8 cellular contexts compared by ENCODE assay signal in genomic region chr7:91940171-91940570, GRCh38. TPM values are rescaled to one million over a fixed set of nuclear protein-coding genes. Genes with fewer than 3 reads are reported as not detected.
DNase-seq lines count a peak whose midpoint lies in the region; ATAC-seq and TF ChIP-seq lines count a peak whose summit lies in the region.

No MANE protein-coding gene starts in this region.

- H3K4me1 ChIP-seq in DND-41 (ENCODE audit: insufficient read depth, low read length) (peaks cover 30% of the 10 kb centered on the region), mucosa of descending colon (ENCODE audit: low read depth) (peaks cover 10% of the 10 kb centered on the region), thymus (ENCODE audit: control insufficient read depth, insufficient read depth, low read length) (peaks cover 5% of the 10 kb centered on the region)

- H3K9me3 ChIP-seq in DND-41 (ENCODE audit: insufficient read depth, low read length, severe bottlenecking) (no peaks in the 10 kb centered on the region), MG63 (no peaks in the 10 kb centered on the region), mucosa of descending colon (no peaks in the 10 kb centered on the region), thymus (ENCODE audit: control insufficient read depth) (no peaks in the 10 kb centered on the region)

- H4K20me1 ChIP-seq in DND-41 (ENCODE audit: insufficient read depth, low read length): no peaks in the 10 kb centered on the region

- no peaks in the 10 kb centered on the region for H3K36me3 ChIP-seq in DND-41 (ENCODE audit: insufficient read depth, low read length)
- no peaks in the 10 kb centered on the region for H3K36me3 ChIP-seq in MG63
- H3K36me3 ChIP-seq in mucosa of descending colon (ENCODE audit: low read depth): no peaks in the 10 kb centered on the region
- no peaks in the 10 kb centered on the region for H3K36me3 ChIP-seq in thymus (ENCODE audit: control insufficient read depth, insufficient read depth)

- peak overlapping the region; percentile 79 for H3K27ac ChIP-seq in DND-41 (ENCODE audit: low read length)
- peak overlapping the region; percentile 97 for H3K27ac ChIP-seq in thymus (ENCODE audit: low read depth)

- intact Hi-C loops in mucosa of descending colon (cut with DNase I, micrococcal nuclease): no loop called here

- peaks cover 39% of the 10 kb centered on the region for H3K79me2 ChIP-seq in DND-41 (ENCODE audit: insufficient read depth, low read length)

- H3K27me3 ChIP-seq in DND-41 (ENCODE audit: insufficient read depth, low read length, poor library complexity): no peaks in the 10 kb centered on the region
- H3K27me3 ChIP-seq in MG63: no peaks in the 10 kb centered on the region
- H3K27me3 ChIP-seq in thymus (ENCODE audit: control insufficient read depth, insufficient read depth): no peaks in the 10 kb centered on the region

- H3K4me2 ChIP-seq in DND-41 (ENCODE audit: insufficient read depth, low read length): peak overlapping the region; percentile 67

- under 1% methylated on average over 12 of the region's 12 CpGs for WGBS in thymus

- DNase-seq in DND-41 (peak; percentile 38), MG63 (no peak), epithelial cell of esophagus (ENCODE audit: low read depth) (peak; percentile 28), mucosa of descending colon (peak in 1 of 3 donors; percentile 45), retina (no peak)
- peak; percentile 3 to 22 for DNase-seq in activated CD4-positive, alpha-beta T cell treated with anti-CD3 and anti-CD28 coated beads for 4 hours

- H3K9ac ChIP-seq in DND-41 (ENCODE audit: low read depth, low read length): peak overlapping the region; percentile 73

- no peak for TF ChIP-seq CTCF in DND-41 (IDR thresholded peaks at IDR 0.05; ENCODE audit: borderline replicate concordance, extremely low read depth, low read length, poor library complexity, severe bottlenecking)
- TF ChIP-seq CTCF in epithelial cell of esophagus (IDR thresholded peaks at IDR 0.05; ENCODE audit: insufficient read depth, low read depth, low read length, missing control alignments): no peak
- no peak for TF ChIP-seq CTCF in mucosa of descending colon (IDR thresholded peaks at IDR 0.05)

- 0 out of 3 replicates have a peak, but pooled peaks have one; percentile 5 for ATAC-seq in DND-41 (ENCODE audit: insufficient read depth, low read depth)
- ATAC-seq in GM21717 (IDR thresholded peaks at IDR 0.05; ENCODE audit: unreplicated experiment): peak; percentile 30
- ATAC-seq in mucosa of descending colon: peak; percentile 39

- H3K4me3 ChIP-seq in DND-41 (ENCODE audit: low read depth in 1 of 2, low read length in 2 of 2) (peak overlapping the region; percentile 65 to 86; a peak in 3 of 4 replicates), MG63 (peak overlapping the region; percentile 71), epithelial cell of esophagus (ENCODE audit: low read length) (peak overlapping the region; percentile 85), mucosa of descending colon (peak overlapping the region; percentile 66), thymus (ENCODE audit: low read length) (peak overlapping the region; percentile 89)

- peak overlapping the region; percentile 76 for H2AFZ ChIP-seq in DND-41 (ENCODE audit: low read depth, low read length)

RNA-seq across cellular contexts. Expression of gene AKAP9, which starts 0.5 kb away (rescaled TPM):
- 11.1 and 12.9 TPM in 2 replicates for total RNA-seq in MG63 (2014; rRNA removed; shearing (Covaris generic); ENCODE audit: low replicate concordance)
- total RNA-seq in mucosa of descending colon: 100 to 1,000 TPM; 119 to 206 (median 137) TPM
- 25.3 TPM for polyA plus RNA-seq in thymus

RNA-seq across cellular contexts. Expression of gene MTERF1, which starts 59.7 kb away (rescaled TPM):
- total RNA-seq in MG63 (2014; rRNA removed; shearing (Covaris generic); ENCODE audit: low replicate concordance): 4.8 and 6.9 TPM in 2 replicates
- 10 to 100 TPM; 11.4 to 18.8 (median 12.7) TPM for total RNA-seq in mucosa of descending colon
- polyA plus RNA-seq in thymus: 21.2 TPM

Comparison
In these comparisons a context has a peak if more than half of its experiments do, and no peak if none do; other contexts are left out.
1. DNase-seq: peak in DND-41 (single experiment), activated CD4-positive, alpha-beta T cell treated with anti-CD3 and anti-CD28 coated beads for 4 hours (2 of 2) and epithelial cell of esophagus (single experiment); none in MG63 (single experiment) and retina (single experiment).
2. Peak in every context shown above with its lines, with median percentiles within 50 percentile points of each other: ATAC-seq and H3K4me3 ChIP-seq.